In the genomic region with DNA sequence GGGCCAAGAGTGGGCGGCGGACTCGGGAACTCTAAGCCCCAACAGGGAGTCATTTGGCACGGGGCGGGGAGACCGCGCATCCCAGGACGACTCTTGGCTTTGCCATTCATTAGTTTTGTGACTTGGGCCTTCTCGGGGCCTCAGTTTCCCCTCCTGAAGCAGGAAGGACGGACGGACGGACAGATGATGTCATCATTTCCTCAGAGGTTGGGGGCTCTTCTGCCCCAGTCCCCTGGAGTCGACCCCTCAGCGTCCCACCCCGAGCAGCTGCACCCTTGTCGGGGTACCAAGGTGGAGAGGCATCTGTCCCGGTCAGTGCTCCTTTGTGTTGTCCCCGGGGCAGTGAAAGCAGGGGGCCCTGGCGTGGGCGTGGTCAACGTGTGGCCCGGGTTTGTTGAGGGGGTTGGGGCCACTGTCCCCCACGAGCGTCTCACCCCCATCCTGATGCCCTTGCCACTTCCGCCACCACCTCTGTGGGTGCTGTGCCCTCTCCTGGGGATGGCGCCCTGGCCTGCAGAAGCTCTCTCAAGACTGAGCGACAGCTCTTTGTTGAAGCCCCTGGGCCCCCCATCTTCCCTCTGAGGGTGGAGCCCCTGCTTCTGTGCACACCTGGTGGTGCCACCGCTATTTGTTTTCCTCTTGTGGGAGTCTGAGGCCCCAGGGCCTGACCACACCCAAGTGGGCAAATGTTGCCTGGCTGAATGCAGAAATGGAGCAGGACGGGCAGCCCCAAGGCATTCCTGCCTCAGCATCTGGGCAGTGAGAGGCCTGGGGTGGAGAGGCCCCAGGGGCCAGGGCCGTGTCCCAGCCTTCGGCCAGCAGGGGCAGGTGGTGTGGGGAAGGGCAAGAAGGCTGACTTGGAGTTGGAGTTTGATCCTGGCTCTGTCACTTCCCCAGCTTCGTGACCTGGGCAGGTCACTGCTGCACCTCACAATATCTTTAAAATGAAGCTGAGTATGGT, we compare ENCODE assay signal across 10 cellular contexts. TPM values are rescaled to one million over a fixed set of nuclear protein-coding genes. Genes with fewer than 3 reads are reported as not detected.
DNase-seq lines count a peak whose midpoint lies in the region; ATAC-seq, FAIRE-seq and TF ChIP-seq lines count a peak whose summit lies in the region.
"Had no signal": no experiment of that assay in that cellular context is flagged by ENCODE, and none has a peak within 500 bp of the region (broad histone marks: within the 10 kb centered on the region; RNA-seq: fewer than 3 reads in every experiment).

No MANE protein-coding gene starts in this region.

- DNase-seq in AG09309 (ENCODE audit: low read depth), result no peak
- DNase-seq in SJSA1 (ENCODE audit: low read depth in 1 of 2, low spot score in 2 of 2), result no peak
- DNase-seq in foreskin fibroblast, result no peak
- no peak for DNase-seq in pancreas
- DNase-seq in RPMI8226, result no peak
- no peak for DNase-seq in glomerular visceral epithelial cell (ENCODE audit: extremely low spot score)
- no peak for DNase-seq in MG63
- DNase-seq in BE2C, result no peak
- DNase-seq: immature natural killer cell, NCI-H1694 treated with DMSO at 0.1 percent for 48 hours had no signal

- intact Hi-C loops in pancreas (cut with DNase I), result no loop called here

- TF ChIP-seq CTCF in AG09309 (IDR thresholded peaks at IDR 0.05; ENCODE audit: control insufficient read depth, insufficient read depth, low read depth, low read length, missing control alignments), result no peak
- no peak for TF ChIP-seq CTCF in foreskin fibroblast (IDR thresholded peaks at IDR 0.05; ENCODE audit: low read depth, low read length)
- TF ChIP-seq CTCF in pancreas (IDR thresholded peaks at IDR 0.05), result no peak
- TF ChIP-seq CTCF in BE2C (IDR thresholded peaks at IDR 0.05; ENCODE audit: low read depth, low read length), result no peak

- peaks cover 6% of the 10 kb centered on the region; the same call in 1 of the 2 replicates for H3K27me3 ChIP-seq in SJSA1 (replicated peaks)
- H3K27me3 ChIP-seq in pancreas, result no peaks in the 10 kb centered on the region
- H3K27me3 ChIP-seq in MG63, result no peaks in the 10 kb centered on the region
- no peaks in the 10 kb centered on the region for H3K27me3 ChIP-seq in BE2C

- 42 to 49% methylated on average over 32 of the region's 32 CpGs for WGBS in pancreas, 2 donors

- ATAC-seq in pancreas, result no peak

- H3K4me1 ChIP-seq in SJSA1 (replicated peaks) (peaks cover 6% of the 10 kb centered on the region), pancreas (no peaks in the 10 kb centered on the region), BE2C (no peaks in the 10 kb centered on the region)

- H3K4me3 ChIP-seq in AG09309 (ENCODE audit: control insufficient read depth, low read depth, low read length) (peak overlapping the region; percentile 21), SJSA1 (peak overlapping the region; percentile 25), foreskin fibroblast (ENCODE audit: low read depth in 1 of 2, low read length in 2 of 2) (peak overlapping the region; percentile 33), pancreas (peak overlapping the region in 3 of 4 donors; percentile 31 to 49 (median 35)), MG63 (no peak overlapping the region), BE2C (ENCODE audit: low read depth, low read length) (no peak overlapping the region)

- H3K36me3 ChIP-seq in SJSA1 (no peaks in the 10 kb centered on the region), pancreas (no peaks in the 10 kb centered on the region), MG63 (no peaks in the 10 kb centered on the region), BE2C (no peaks in the 10 kb centered on the region)

- H3K9me3 ChIP-seq in SJSA1 (replicated peaks) (no peaks in the 10 kb centered on the region), pancreas (no peaks in the 10 kb centered on the region), MG63 (no peaks in the 10 kb centered on the region), BE2C (no peaks in the 10 kb centered on the region)

- FAIRE-seq in pancreas (lab: Jason Lieb, UNC), result no peak

- no peak overlapping the region for H3K27ac ChIP-seq in SJSA1
- no peak overlapping the region for H3K27ac ChIP-seq in pancreas

RNA-seq across cellular contexts. Expression of a gene that starts 0.9 kb away (rescaled TPM):
- 0.42 TPM in 1 of 2 replicates, not detected in the other for total RNA-seq in SJSA1 (2014; rRNA removed; shearing (Covaris generic))
- 1 to 10 TPM in 1 of 6 donors, under 1 TPM in 5; 0.13 to 1.2 (median 0.29) TPM for total RNA-seq in pancreas
- polyA plus RNA-seq in pancreas, result under 1 TPM; 0.09 to 0.23 TPM
- total RNA-seq in MG63 (2014; rRNA removed; shearing (Covaris generic); ENCODE audit: low replicate concordance), result not detected in 2 replicates
- polyA plus RNA-seq in BE2C (2012; ENCODE audit: insufficient read depth, insufficient read length, low read depth), result 0.14 TPM
- polyA plus RNA-seq: immature natural killer cell had no signal

RNA-seq across cellular contexts. Expression of a gene that starts 38.3 kb away (rescaled TPM):
- total RNA-seq in SJSA1 (2014; rRNA removed; shearing (Covaris generic)), result 0.21 and 0.22 TPM in 2 replicates
- total RNA-seq in pancreas, result 1 to 10 TPM; 1.0 to 2.1 (median 1.7) TPM
- polyA plus RNA-seq in pancreas, result 1 to 10 TPM; 3.5 to 5.2 TPM
- total RNA-seq in MG63 (2014; rRNA removed; shearing (Covaris generic); ENCODE audit: low replicate concordance), result not detected in 2 replicates
- polyA plus RNA-seq in BE2C (2012; ENCODE audit: insufficient read depth, insufficient read length, low read depth), result 0.26 TPM
- polyA plus RNA-seq: immature natural killer cell had no signal

RNA-seq across cellular contexts. Expression of a gene that starts 41.8 kb away (rescaled TPM):
- total RNA-seq in SJSA1 (2014; rRNA removed; shearing (Covaris generic)), result 14.5 and 25.8 TPM in 2 replicates
- total RNA-seq in pancreas, result 10 to 100 TPM; 14.4 to 22.2 (median 17.6) TPM
- polyA plus RNA-seq in pancreas, result 10 to 100 TPM in 1 of 2 donors, 1 to 10 TPM in 1; 9.5 to 19.5 TPM
- total RNA-seq in MG63 (2014; rRNA removed; shearing (Covaris generic); ENCODE audit: low replicate concordance), result 19.9 and 22.2 TPM in 2 replicates
- 66.5 TPM for polyA plus RNA-seq in BE2C (2012; ENCODE audit: insufficient read depth, insufficient read length, low read depth)

Comparison
In these comparisons a context has a peak if more than half of its experiments do, and no peak if none do; other contexts are left out.
1. H3K4me3 ChIP-seq: peak in AG09309 (single experiment), SJSA1 (single experiment), foreskin fibroblast (2 of 2) and pancreas (3 of 4); none in MG63 (single experiment) and BE2C (single experiment).